Comparison of ENCODE assay signal across 10 cellular contexts in the genomic region with DNA sequence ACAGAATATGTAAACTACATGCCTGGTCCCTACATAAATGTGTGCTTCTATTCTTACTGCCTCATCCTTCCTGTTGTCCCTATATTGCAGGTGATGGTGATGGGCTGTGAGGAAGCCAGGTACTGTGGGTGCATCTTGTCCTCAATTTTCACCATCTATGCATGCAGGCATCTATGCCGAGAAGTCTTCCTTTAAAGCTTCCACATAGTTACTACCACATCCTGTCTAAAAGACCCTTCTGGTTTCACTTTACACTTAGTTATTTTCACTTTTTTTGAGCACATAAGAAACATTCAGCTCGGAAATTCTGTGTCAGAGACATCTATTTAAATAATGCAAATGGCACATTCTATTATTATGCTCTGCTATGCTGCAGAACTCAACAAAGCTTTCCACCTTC. TPM values are rescaled to one million over a fixed set of nuclear protein-coding genes. Genes with fewer than 3 reads are reported as not detected.
DNase-seq lines count a peak whose midpoint lies in the region; ATAC-seq and TF ChIP-seq lines count a peak whose summit lies in the region.
"Had no signal": no experiment of that assay in that cellular context is flagged by ENCODE, and none has a peak within 500 bp of the region (broad histone marks: within the 10 kb centered on the region; RNA-seq: fewer than 3 reads in every experiment).

No MANE protein-coding gene starts in this region.

- no peaks in the 10 kb centered on the region for H3K4me1 ChIP-seq in ACC112 (ENCODE audit: control insufficient read depth, insufficient read depth, low read length, unreplicated experiment)
- H3K4me1 ChIP-seq in Loucy (ENCODE audit: insufficient read depth, low read length, poor library complexity, severe bottlenecking), result peaks cover 5% of the 10 kb centered on the region

- H3K9ac ChIP-seq in Loucy (ENCODE audit: low read depth, low read length, poor library complexity, severe bottlenecking), result no peak overlapping the region

- H3K27me3 Mint-ChIP-seq in activated CD4-positive, alpha-beta memory T cell treated with anti-CD3 and anti-CD28 coated beads for 36 hours, result no peaks in the 10 kb centered on the region
- H3K27me3 Mint-ChIP-seq in endothelial cell (ENCODE audit: unreplicated experiment), result peaks cover 4% of the 10 kb centered on the region

- no peaks in the 10 kb centered on the region for H3K9me2 ChIP-seq in Loucy (replicated peaks; ENCODE audit: low read depth, low read length)

- H3K4me3 ChIP-seq in ACC112 (ENCODE audit: low read depth, low read length) (no peak overlapping the region), Loucy (ENCODE audit: low read length, poor library complexity, severe bottlenecking) (peak overlapping the region; percentile 51)

- no peaks in the 10 kb centered on the region for H3F3A ChIP-seq in Loucy (ENCODE audit: low read depth)

- POLR2A ChIA-PET in activated CD4-positive, alpha-beta memory T cell treated with anti-CD3 and anti-CD28 coated beads for 36 hours (lab: Charles Lee), result no interaction called here

- peak overlapping the region; percentile 5 for H2AFZ ChIP-seq in ACC112 (ENCODE audit: low read length, unreplicated experiment)
- peak overlapping the region; percentile 84 for H2AFZ ChIP-seq in Loucy (ENCODE audit: low read length)

- H3K36me3 ChIP-seq in ACC112 (ENCODE audit: insufficient read depth, low read length) (no peaks in the 10 kb centered on the region), Loucy (ENCODE audit: insufficient read depth, low read length) (no peaks in the 10 kb centered on the region)

- H3K27ac Mint-ChIP-seq in activated CD4-positive, alpha-beta memory T cell treated with anti-CD3 and anti-CD28 coated beads for 36 hours, result no peak overlapping the region
- no peak overlapping the region for H3K27ac Mint-ChIP-seq in endothelial cell (ENCODE audit: unreplicated experiment)

- no peaks in the 10 kb centered on the region for H3K27me3 ChIP-seq in ACC112 (ENCODE audit: insufficient read depth, low read length)
- H3K27me3 ChIP-seq in Loucy (ENCODE audit: insufficient read depth, low read length, poor library complexity, severe bottlenecking), result no peaks in the 10 kb centered on the region

- H3K9me3 Mint-ChIP-seq in activated CD4-positive, alpha-beta memory T cell treated with anti-CD3 and anti-CD28 coated beads for 36 hours, result peaks cover 2% of the 10 kb centered on the region
- no peaks in the 10 kb centered on the region for H3K9me3 Mint-ChIP-seq in endothelial cell (ENCODE audit: unreplicated experiment)

- no peak overlapping the region for H3K27ac ChIP-seq in ACC112 (ENCODE audit: low read depth, low read length)

- intact Hi-C loops in activated CD4-positive, alpha-beta memory T cell treated with anti-CD3 and anti-CD28 coated beads for 36 hours (cut with micrococcal nuclease), result no loop called here

- CTCF ChIA-PET in activated CD4-positive, alpha-beta memory T cell treated with anti-CD3 and anti-CD28 coated beads for 36 hours (lab: Charles Lee), result no interaction called here

- no peak for DNase-seq in activated CD4-positive, alpha-beta memory T cell treated with anti-CD3 and anti-CD28 coated beads for 36 hours
- DNase-seq in ureter (ENCODE audit: low spot score), result no peak
- no peak for DNase-seq in endothelial cell (ENCODE audit: low spot score)
- no peak for DNase-seq in NCI-H1930 (lab: John Stamatoyannopoulos, UW)

- peaks cover 8% of the 10 kb centered on the region for H3K4me1 Mint-ChIP-seq in activated CD4-positive, alpha-beta memory T cell treated with anti-CD3 and anti-CD28 coated beads for 36 hours (ENCODE audit: low read depth)
- peaks cover 6% of the 10 kb centered on the region for H3K4me1 Mint-ChIP-seq in endothelial cell (ENCODE audit: unreplicated experiment)

- H4K20me1 ChIP-seq in Loucy (ENCODE audit: insufficient read depth, low read length, poor library complexity, severe bottlenecking), result no peaks in the 10 kb centered on the region

- H3K4me2 ChIP-seq in Loucy (ENCODE audit: low read depth, low read length, poor library complexity, severe bottlenecking), result peak overlapping the region; percentile 37

- H3K79me2 ChIP-seq in ACC112 (ENCODE audit: control insufficient read depth, insufficient read depth, low read length, unreplicated experiment) (no peaks in the 10 kb centered on the region), Loucy (ENCODE audit: insufficient read depth, low read length) (no peaks in the 10 kb centered on the region)

- no peaks in the 10 kb centered on the region for H3K9me3 ChIP-seq in Loucy (ENCODE audit: insufficient read depth, low read depth, low read length)

- H3K4me3 Mint-ChIP-seq in activated CD4-positive, alpha-beta memory T cell treated with anti-CD3 and anti-CD28 coated beads for 36 hours, result no peak overlapping the region
- H3K4me3 Mint-ChIP-seq in endothelial cell (ENCODE audit: unreplicated experiment), result no peak overlapping the region
- H3K4me3 Mint-ChIP-seq: neural crest cell had no signal

- ATAC-seq in GM18907 (IDR thresholded peaks at IDR 0.05; ENCODE audit: unreplicated experiment) (peak; percentile 95), HG02798 (IDR thresholded peaks at IDR 0.05; ENCODE audit: poor library complexity, unreplicated experiment) (peak; percentile 87)
- ATAC-seq: Right ventricle myocardium inferior had no signal

- TF ChIP-seq CTCF in Loucy (conservative IDR thresholded peaks at IDR 0.05; ENCODE audit: low read length) (no peak), endothelial cell (IDR thresholded peaks at IDR 0.05; ENCODE audit: unreplicated experiment) (no peak)

- H3K36me3 Mint-ChIP-seq in activated CD4-positive, alpha-beta memory T cell treated with anti-CD3 and anti-CD28 coated beads for 36 hours, result no peaks in the 10 kb centered on the region
- H3K36me3 Mint-ChIP-seq in endothelial cell (ENCODE audit: low read depth, unreplicated experiment), result peaks cover 3% of the 10 kb centered on the region

RNA-seq across cellular contexts. Expression of gene FABP7, which starts 28.2 kb away (rescaled TPM):
- total RNA-seq in activated CD4-positive, alpha-beta memory T cell treated with anti-CD3 and anti-CD28 coated beads for 36 hours, result not detected
- total RNA-seq in ureter (not detected), endothelial cell (ENCODE audit: unreplicated experiment) (3.6 TPM)
- total RNA-seq: Right ventricle myocardium inferior had no signal

RNA-seq across cellular contexts. Expression of gene SMPDL3A, which starts 37.8 kb away (rescaled TPM):
- total RNA-seq in activated CD4-positive, alpha-beta memory T cell treated with anti-CD3 and anti-CD28 coated beads for 36 hours, result under 1 TPM; 0.17 to 0.21 TPM
- total RNA-seq in ureter (18.8 TPM), endothelial cell (ENCODE audit: unreplicated experiment) (10.3 TPM)
